Comparison of ENCODE assay signal across 1 cellular context in the genomic region with DNA sequence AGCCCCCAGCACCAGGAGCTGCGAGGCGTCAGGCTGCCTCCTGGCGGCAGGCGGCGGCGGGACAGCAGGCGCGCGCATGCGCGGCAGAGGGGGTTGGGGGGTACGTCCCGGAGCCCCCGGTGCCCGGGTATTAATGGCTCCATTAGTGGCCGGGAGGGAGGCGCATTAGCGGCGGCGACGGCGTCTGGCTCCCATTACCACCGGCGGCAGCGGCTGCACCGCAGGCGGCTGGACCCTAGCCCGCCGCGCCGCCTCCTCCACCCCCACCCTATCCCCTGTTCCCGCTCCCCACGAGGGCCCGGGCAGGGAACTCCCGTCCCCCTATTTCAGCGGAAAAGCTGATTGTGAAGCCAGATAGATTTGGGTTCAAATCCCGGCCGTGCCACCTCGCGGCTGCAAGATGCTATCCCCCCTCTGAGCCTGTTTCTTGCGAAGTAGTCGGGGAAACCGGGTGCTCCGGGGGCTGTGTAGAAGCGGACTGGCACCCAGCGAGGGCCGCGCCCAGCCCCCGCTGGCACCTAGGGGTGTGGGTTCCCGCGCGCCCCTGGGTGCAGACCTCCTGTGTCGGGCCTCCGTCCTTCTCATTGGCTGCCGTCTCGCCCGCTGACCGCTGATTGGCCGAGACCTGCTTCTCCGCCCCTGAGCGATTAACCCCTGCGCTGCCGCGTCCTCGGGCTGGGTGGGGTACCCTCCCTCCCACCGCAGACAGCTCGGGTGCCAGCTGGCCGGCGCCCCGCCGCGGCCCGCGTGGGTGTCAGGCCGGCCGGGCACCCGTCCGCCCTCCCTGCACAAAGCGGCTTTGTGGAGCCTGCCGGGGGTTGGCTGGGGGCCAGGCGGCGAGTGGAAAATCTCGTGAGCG.
A peak's percentile ranks its signal among the peaks of the same experiment; 100 is the strongest.
TF ChIP-seq lines count a peak whose summit lies in the region.

No MANE protein-coding gene starts in this region.

TF ChIP-seq in endothelial cell of umbilical vein, 7 proteins besides CTCF, POLR2A, EP300 and RAD21:
- TF ChIP-seq JUN (IDR thresholded peaks at IDR 0.05; ENCODE audit: borderline replicate concordance, insufficient read depth, insufficient read length, low read depth) (no peak), FOS (IDR thresholded peaks at IDR 0.05; ENCODE audit: borderline replicate concordance, insufficient read depth, low read length) (no peak), GATA2 (IDR thresholded peaks at IDR 0.05; ENCODE audit: insufficient read depth, insufficient read length, low read depth, low read length) (no peak), POLR2AphosphoS5 (IDR thresholded peaks at IDR 0.05; ENCODE audit: insufficient read depth, low read depth, low read length) (peak; percentile 74), EZH2 (IDR thresholded peaks at IDR 0.05; ENCODE audit: borderline replicate concordance, low read depth, low read length, severe bottlenecking) (no peak), MYC (IDR thresholded peaks at IDR 0.05; ENCODE audit: low read depth, low read length) (no peak)
- TF ChIP-seq, protein P1, sequence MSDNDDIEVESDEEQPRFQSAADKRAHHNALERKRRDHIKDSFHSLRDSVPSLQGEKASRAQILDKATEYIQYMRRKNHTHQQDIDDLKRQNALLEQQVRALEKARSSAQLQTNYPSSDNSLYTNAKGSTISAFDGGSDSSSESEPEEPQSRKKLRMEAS (IDR thresholded peaks at IDR 0.05; ENCODE audit: insufficient read depth, insufficient read length): no peak
